1 cellular context compared by ENCODE assay signal in the genomic region with DNA sequence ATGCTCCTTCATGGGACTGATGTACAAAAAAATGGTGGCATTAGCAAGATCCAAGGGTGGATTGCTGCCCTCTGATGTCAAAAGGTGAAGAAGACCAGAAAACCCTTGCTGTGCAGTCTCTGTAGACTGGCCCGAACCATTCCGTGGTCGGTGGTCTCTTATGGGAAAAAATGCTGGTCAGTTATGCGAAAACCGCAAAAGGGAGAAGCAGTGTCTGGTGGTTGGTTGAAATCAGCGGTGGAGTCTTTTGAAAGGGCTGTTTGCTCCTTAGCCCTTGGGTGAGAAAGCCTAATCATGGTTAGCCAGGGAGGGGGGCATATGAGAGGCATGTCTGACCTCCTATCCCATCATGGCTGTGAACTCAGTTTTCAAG.
TF ChIP-seq lines count a peak whose summit lies in the region.

No MANE protein-coding gene starts in this region.

TF ChIP-seq in H1, 55 proteins besides CTCF, POLR2A, EP300 and RAD21:
- TF ChIP-seq NRF1 (IDR thresholded peaks at IDR 0.05; ENCODE audit: low read depth, low read length) (no peak), BRCA1 (IDR thresholded peaks at IDR 0.05; ENCODE audit: low read depth, low read length) (no peak), CHD1 (IDR thresholded peaks at IDR 0.05; ENCODE audit: low read depth, low read length) (no peak), ASH2L (IDR thresholded peaks at IDR 0.05; ENCODE audit: low read length) (no peak), EZH2 (IDR thresholded peaks at IDR 0.05; ENCODE audit: low read depth, low read length, severe bottlenecking) (no peak), YY1 (IDR thresholded peaks at IDR 0.05; ENCODE audit: low read depth, low read length) (no peak), RNF2 (IDR thresholded peaks at IDR 0.05; ENCODE audit: borderline replicate concordance, low read depth, low read length, missing control alignments, poor library complexity, severe bottlenecking) (no peak), SRF (IDR thresholded peaks at IDR 0.05; ENCODE audit: low read depth, low read length) (no peak), NANOG (IDR thresholded peaks at IDR 0.05; ENCODE audit: insufficient read depth, low read depth, low read length, poor library complexity, severe bottlenecking) (no peak)
